10 cellular contexts compared by ENCODE assay signal in the genomic region with DNA sequence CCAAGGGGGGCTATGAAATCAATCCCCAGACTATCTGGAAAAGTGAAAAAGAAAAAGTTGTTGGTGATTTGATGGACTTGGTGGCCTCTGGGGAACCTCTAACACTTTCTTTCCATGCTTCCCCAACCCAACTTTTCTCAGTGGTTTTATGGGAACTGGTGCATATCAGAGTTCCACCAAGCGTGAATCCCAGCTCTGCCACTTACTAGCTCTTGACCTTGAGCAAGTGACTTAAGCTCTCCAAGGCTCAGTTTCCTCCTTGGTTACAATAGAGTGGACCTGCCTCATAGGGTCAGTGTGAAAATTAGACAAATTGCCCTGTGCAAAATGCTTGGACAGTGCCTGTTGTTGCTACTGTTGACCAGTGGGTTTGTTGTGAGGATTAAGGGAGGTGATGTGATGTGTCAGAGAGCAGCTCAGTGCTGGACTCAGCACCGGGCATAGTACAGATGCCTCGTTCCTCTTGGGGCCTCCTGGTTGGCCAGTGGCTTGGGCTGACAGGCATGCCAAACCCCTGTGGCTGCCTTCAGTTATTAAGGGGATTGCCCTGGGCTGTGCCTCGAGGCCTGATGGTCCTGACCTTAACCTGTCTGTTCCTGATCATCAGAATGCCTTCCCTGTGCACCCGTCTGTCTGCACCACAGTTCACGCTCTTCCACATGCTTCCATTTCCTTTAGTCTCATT.
DNase-seq lines count a peak whose midpoint lies in the region; ATAC-seq lines count a peak whose summit lies in the region.
"Had no signal": no experiment of that assay in that cellular context is flagged by ENCODE, and none has a peak within 500 bp of the region (broad histone marks: within the 10 kb centered on the region; RNA-seq: fewer than 3 reads in every experiment).

No MANE protein-coding gene starts in this region.

- in situ Hi-C loops in ACHN (cut with HindIII; ENCODE audit: low pct_ligation_motif_present, low pct_unique_long_range_greater_than_20kb, low sequenced_read_pairs), result no loop called here

- H3K4me1 Mint-ChIP-seq in dendritic cell treated with granulocyte-macrophage colony-stimulating factor and Interleukin-4, amounts not matched to agents 40 ng/mL and 50 ng/mL, for 4 days (ENCODE audit: low read depth), result peaks cover 45% of the 10 kb centered on the region

- no peaks in the 10 kb centered on the region for H3K9me3 Mint-ChIP-seq in dendritic cell treated with granulocyte-macrophage colony-stimulating factor and Interleukin-4, amounts not matched to agents 40 ng/mL and 50 ng/mL, for 4 days
- H3K9me3 Mint-ChIP-seq: CD4-positive, alpha-beta T cell had no signal

- peaks cover 76% of the 10 kb centered on the region for H3K27me3 Mint-ChIP-seq in dendritic cell treated with granulocyte-macrophage colony-stimulating factor and Interleukin-4, amounts not matched to agents 40 ng/mL and 50 ng/mL, for 4 days
- H3K27me3 Mint-ChIP-seq: CD4-positive, alpha-beta T cell had no signal

- peak overlapping the region; percentile 75 for H3K27ac Mint-ChIP-seq in dendritic cell treated with granulocyte-macrophage colony-stimulating factor and Interleukin-4, amounts not matched to agents 40 ng/mL and 50 ng/mL, for 4 days
- H3K27ac Mint-ChIP-seq: CD4-positive, alpha-beta T cell had no signal

- H3K4me3 Mint-ChIP-seq in dendritic cell treated with granulocyte-macrophage colony-stimulating factor and Interleukin-4, amounts not matched to agents 40 ng/mL and 50 ng/mL, for 4 days, result peak overlapping the region; percentile 61
- H3K4me3 Mint-ChIP-seq: CD4-positive, alpha-beta T cell had no signal

- DNase-seq in ACHN (peak; percentile 23), NCI-H524 (lab: John Stamatoyannopoulos, UW) (no peak), C1 segment of cervical spinal cord (lab: John Stamatoyannopoulos, UW) (no peak), MV-4-11 (lab: John Stamatoyannopoulos, UW) (no peak), NCI-H1930 (lab: John Stamatoyannopoulos, UW) (no peak)
- DNase-seq: CD4-positive, alpha-beta T cell; NCI-H2029 had no signal

- intact Hi-C loops in dendritic cell treated with granulocyte-macrophage colony-stimulating factor and Interleukin-4, amounts not matched to agents 40 ng/mL and 50 ng/mL, for 4 days (cut with micrococcal nuclease), result loop anchor here (2.0 kb wide), 2 partner anchors 18 to 66 kb away; no protein-coding TSS in a partner anchor

- peak; percentile 51 for ATAC-seq in GM18907 (IDR thresholded peaks at IDR 0.05; ENCODE audit: unreplicated experiment)
- ATAC-seq in HG02884 (IDR thresholded peaks at IDR 0.05; ENCODE audit: unreplicated experiment), result peak; percentile 20

- H3K36me3 Mint-ChIP-seq in dendritic cell treated with granulocyte-macrophage colony-stimulating factor and Interleukin-4, amounts not matched to agents 40 ng/mL and 50 ng/mL, for 4 days (ENCODE audit: low read depth), result no peaks in the 10 kb centered on the region
